33 cellular contexts compared by ENCODE assay signal in genomic region chr6:78438135-78438534, GRCh38.
DNase-seq lines count a peak whose midpoint lies in the region; ATAC-seq, FAIRE-seq and TF ChIP-seq lines count a peak whose summit lies in the region.
"Had no signal": no experiment of that assay in that cellular context is flagged by ENCODE, and none has a peak within 500 bp of the region (broad histone marks: within the 10 kb centered on the region; RNA-seq: fewer than 3 reads in every experiment).

No MANE protein-coding gene starts in this region.

- no TSS peak for BruUV-seq in HepG2 (replicated peaks; lab: Mats Ljungman, UMichigan)
- BruUV-seq in IMR-90 (replicated peaks; lab: Mats Ljungman, UMichigan): no TSS peak
- no TSS peak for BruUV-seq in K562 (replicated peaks; lab: Mats Ljungman, UMichigan)

- H3K36me3 ChIP-seq in HepG2 (replicated peaks in 1 of 2; ENCODE audit: control insufficient read depth in 1 of 2, insufficient read depth in 2 of 2, low read length in 2 of 2): no peaks in the 10 kb centered on the region
- no peaks in the 10 kb centered on the region for H3K36me3 ChIP-seq in right lobe of liver
- no peaks in the 10 kb centered on the region for H3K36me3 ChIP-seq in IMR-90 (ENCODE audit: control insufficient read depth, insufficient read depth, low read length)
- H3K36me3 ChIP-seq in K562 (ENCODE audit: control insufficient read depth, insufficient read depth, low read length): no peaks in the 10 kb centered on the region
- H3K36me3 ChIP-seq in small intestine (ENCODE audit: control insufficient read depth in 2 of 2, insufficient read depth in 2 of 2, low read length in 2 of 2): no peaks in the 10 kb centered on the region
- H3K36me3 ChIP-seq in left lung: no peaks in the 10 kb centered on the region
- H3K36me3 ChIP-seq: BE2C; BLaER1; BLaER1 treated with 17β-estradiol and CSF1 and Interleukin-3, amounts not matched to agents 10 nM and 100 nM had no signal

- no peak overlapping the region for H3K4me2 ChIP-seq in HepG2 (ENCODE audit: low read depth, low read length)
- no peak overlapping the region for H3K4me2 ChIP-seq in IMR-90 (ENCODE audit: low read depth, low read length)
- no peak overlapping the region for H3K4me2 ChIP-seq in K562 (ENCODE audit: insufficient read depth, low read length)
- H3K4me2 ChIP-seq: A549; BLaER1; BLaER1 treated with 17β-estradiol and CSF1 and Interleukin-3, amounts not matched to agents 10 nM and 100 nM had no signal

- dilution Hi-C loops in IMR-90 (cut with HindIII; ENCODE audit: low sequenced_read_pairs, unreplicated experiment): no loop called here

- WGBS in HepG2 (ENCODE audit: low lambda C conversion rate): 0% methylated on average over 2 of the region's 2 CpGs
- WGBS in right lobe of liver (ENCODE audit: insufficient coverage, low coverage, low lambda C conversion rate, missing lambda C conversion rate): 48% methylated on average over 2 of the region's 2 CpGs
- WGBS in IMR-90 (ENCODE audit: extremely low coverage in 2 of 2, insufficient read length in 1 of 2), 2 experiments: no CpG with 5 or more reads among the region's 2 CpGs
- 0% methylated on average over 2 of the region's 2 CpGs for WGBS in K562 (ENCODE audit: insufficient coverage, low coverage, missing lambda C conversion rate)
- WGBS in small intestine, 3 donors: 61 to 69% (median 65%) methylated on average over 2 of the region's 2 CpGs

- H3K9ac ChIP-seq in HepG2 (ENCODE audit: insufficient read depth, low read depth, low read length) (no peak overlapping the region), IMR-90 (ENCODE audit: low read depth, low read length) (no peak overlapping the region), K562 (ENCODE audit: insufficient read depth in 1 of 2, low read depth in 2 of 2, low read length in 2 of 2) (no peak overlapping the region)
- H3K9ac ChIP-seq: BLaER1; BLaER1 treated with 17β-estradiol and CSF1 and Interleukin-3, amounts not matched to agents 10 nM and 100 nM had no signal

- POLR2A ChIA-PET in HepG2 (lab: Yijun Ruan, JAX) (no interaction called here), IMR-90 (lab: Charles Lee; ENCODE audit: unreplicated experiment) (no interaction called here), K562 (lab: Yijun Ruan, JAX) (no interaction called here)

- TF ChIP-seq POLR2A in HepG2 (IDR thresholded peaks at IDR 0.05; ENCODE audit: insufficient read depth in 1 of 2, low read depth in 2 of 2, low read length in 2 of 2) (no peak), right lobe of liver (IDR thresholded peaks at IDR 0.05) (no peak), IMR-90 (IDR thresholded peaks at IDR 0.05; ENCODE audit: low read depth, low read length) (no peak), K562 (conservative IDR thresholded peaks at IDR 0.05) (no peak)

- no peak overlapping the region for H2BK20ac ChIP-seq in IMR-90 (ENCODE audit: low read depth, low read length)

- H3K4ac ChIP-seq in IMR-90 (ENCODE audit: low read depth, low read length): no peak overlapping the region

- no peak overlapping the region for H2BK15ac ChIP-seq in IMR-90 (ENCODE audit: low read depth, low read length)

- in situ Hi-C loops in HepG2 (cut with HindIII; ENCODE audit: extremely low pct_ligation_motif_present, low pct_unique_long_range_greater_than_20kb): no loop called here
- in situ Hi-C loops in IMR-90 (cut with MboI; ENCODE audit: low sequenced_read_pairs): loop anchor here (25.0 kb wide), 1 partner anchor 374 kb away; no protein-coding TSS in a partner anchor
- in situ Hi-C loops in K562 (cut with MboI): no loop called here

- H3K4me3 ChIP-seq in HepG2 (replicated peaks in 1 of 3; ENCODE audit: insufficient read depth in 1 of 3, low read depth in 2 of 3, low read length in 3 of 3) (no peak overlapping the region), right lobe of liver (no peak overlapping the region), IMR-90 (ENCODE audit: insufficient read depth, low read depth, low read length) (no peak overlapping the region), K562 (no peak overlapping the region), small intestine (ENCODE audit: low read depth in 1 of 2, low read length in 2 of 2) (no peak overlapping the region), left lung (no peak overlapping the region)
- H3K4me3 ChIP-seq: A549; BLaER1; BLaER1 treated with 17β-estradiol and CSF1 and Interleukin-3, amounts not matched to agents 10 nM and 100 nM had no signal

- H2BK5ac ChIP-seq in IMR-90 (ENCODE audit: low read depth, low read length, poor library complexity, severe bottlenecking): no peak overlapping the region

- CTCF ChIA-PET in HepG2 (lab: Yijun Ruan, JAX; ENCODE audit: low intra/inter-chr PET ratio, low total read pairs): no interaction called here
- CTCF ChIA-PET in IMR-90 (lab: Yijun Ruan, JAX): no interaction called here
- CTCF ChIA-PET in K562 (lab: Yijun Ruan, JAX; ENCODE audit: low intra/inter-chr PET ratio): no interaction called here

- TF ChIP-seq CTCF in HepG2 (CRISPR knock-in tag; IDR thresholded peaks at IDR 0.05) (no peak), right lobe of liver (IDR thresholded peaks at IDR 0.05) (no peak), IMR-90 (conservative IDR thresholded peaks at IDR 0.05; ENCODE audit: low read depth, low read length) (no peak), K562 (IDR thresholded peaks at IDR 0.05 in 2 of 3, conservative IDR thresholded peaks at IDR 0.05 in 1 of 3; ENCODE audit: insufficient read depth in 2 of 3, low read depth in 1 of 3, low read length in 3 of 3) (no peak), left lung (IDR thresholded peaks at IDR 0.05) (no peak)

- no peak overlapping the region for H4K5ac ChIP-seq in IMR-90 (ENCODE audit: low read depth, low read length)

- H3K18ac ChIP-seq in IMR-90 (ENCODE audit: low read depth, low read length): no peak overlapping the region

- no peak overlapping the region for H2AK9ac ChIP-seq in IMR-90 (replicated peaks; ENCODE audit: low read depth, low read length, poor library complexity)

- no peak for ATAC-seq in HepG2
- ATAC-seq in right lobe of liver: no peak
- no peak for ATAC-seq in IMR-90 (ENCODE audit: low read depth)
- no peak for ATAC-seq in K562
- no peak for ATAC-seq in left lung
- ATAC-seq: A549; CD8-positive, alpha-beta T cell had no signal

- H2BK120ac ChIP-seq in IMR-90 (ENCODE audit: low read depth, low read length): no peak overlapping the region

- H2AK5ac ChIP-seq in IMR-90 (ENCODE audit: low read depth, low read length): no peak overlapping the region

- H4K91ac ChIP-seq in IMR-90 (ENCODE audit: insufficient read depth, low read depth, low read length): no peak overlapping the region

- FAIRE-seq in HepG2 (lab: Jason Lieb, UNC) (no peak), K562 (lab: Jason Lieb, UNC) (no peak), small intestine (lab: Jason Lieb, UNC) (peak; percentile 5)
- FAIRE-seq: A549, D721Med had no signal

- no peaks in the 10 kb centered on the region for H3K9me1 ChIP-seq in IMR-90 (ENCODE audit: insufficient read depth, low read length)
- H3K9me1 ChIP-seq in K562 (ENCODE audit: control insufficient read depth, insufficient read depth, low read length): no peaks in the 10 kb centered on the region

- H3K9me3 ChIP-seq in HepG2 (ENCODE audit: low read length) (no peaks in the 10 kb centered on the region; the same call in 1 of the 2 replicates), right lobe of liver (no peaks in the 10 kb centered on the region), IMR-90 (ENCODE audit: control insufficient read depth, insufficient read depth, low read length) (no peaks in the 10 kb centered on the region), K562 (replicated peaks; ENCODE audit: control insufficient read depth, insufficient read depth, low read depth, low read length) (no peaks in the 10 kb centered on the region), small intestine (ENCODE audit: control insufficient read depth, low read depth) (no peaks in the 10 kb centered on the region), left lung (no peaks in the 10 kb centered on the region)
- H3K9me3 ChIP-seq: A549; BE2C; BLaER1; BLaER1 treated with 17β-estradiol and CSF1 and Interleukin-3, amounts not matched to agents 10 nM and 100 nM; Caco-2 had no signal

- H3K79me2 ChIP-seq in HepG2 (ENCODE audit: insufficient read depth, low read length): no peaks in the 10 kb centered on the region
- no peaks in the 10 kb centered on the region for H3K79me2 ChIP-seq in K562 (ENCODE audit: control insufficient read depth, insufficient read depth, low read length)

- H3K4me1 ChIP-seq in HepG2 (ENCODE audit: insufficient read depth, low read length): no peaks in the 10 kb centered on the region
- no peaks in the 10 kb centered on the region for H3K4me1 ChIP-seq in right lobe of liver
- H3K4me1 ChIP-seq in IMR-90 (ENCODE audit: control insufficient read depth, insufficient read depth, low read length): no peaks in the 10 kb centered on the region
- H3K4me1 ChIP-seq in K562 (replicated peaks in 1 of 2; ENCODE audit: control insufficient read depth in 2 of 2, insufficient read depth in 2 of 2, low read length in 2 of 2): no peaks in the 10 kb centered on the region
- no peaks in the 10 kb centered on the region for H3K4me1 ChIP-seq in small intestine (ENCODE audit: control insufficient read depth in 2 of 2, insufficient read depth in 1 of 2, low read depth in 1 of 2, low read length in 1 of 2)
- H3K4me1 ChIP-seq in left lung: no peaks in the 10 kb centered on the region
- H3K4me1 ChIP-seq: A549; BLaER1; BLaER1 treated with 17β-estradiol and CSF1 and Interleukin-3, amounts not matched to agents 10 nM and 100 nM; Caco-2 had no signal

- H4K8ac ChIP-seq in IMR-90 (ENCODE audit: low read depth in 2 of 2, low read length in 2 of 2): no peak overlapping the region

- no peaks in the 10 kb centered on the region for H3K79me1 ChIP-seq in IMR-90 (ENCODE audit: low read depth in 1 of 2, low read length in 2 of 2)

- no peak for TF ChIP-seq RAD21 in HepG2 (CRISPR knock-in tag; IDR thresholded peaks at IDR 0.05)
- no peak for TF ChIP-seq RAD21 in IMR-90 (IDR thresholded peaks at IDR 0.05; ENCODE audit: low read length)
- no peak for TF ChIP-seq RAD21 in K562 (CRISPR knock-in tag; conservative IDR thresholded peaks at IDR 0.05 in 1 of 2, IDR thresholded peaks at IDR 0.05 in 1 of 2)

- DNase-seq in HepG2 (ENCODE audit: low spot score) (no peak), right lobe of liver (no peak), IMR-90 (no peak), K562 (ENCODE audit: extremely low read depth in 1 of 4, low spot score in 3 of 4) (no peak), small intestine (no peak), C1 segment of cervical spinal cord (lab: John Stamatoyannopoulos, UW) (no peak), left lung (no peak), NCI-H1105 (lab: John Stamatoyannopoulos, UW) (no peak)
- DNase-seq: 8988T; ACHN; AML-193; BE2C; Caco-2; Calu3; CD4-positive, alpha-beta memory T cell; CD4-positive, alpha-beta T cell; CD4-positive, CD25-positive, alpha-beta regulatory T cell; CD8-positive, alpha-beta memory T cell; CD8-positive, alpha-beta T cell; COR-L47; DMS 273 treated with DMSO at 0.1 percent for 48 hours; DMS153; DMS53; DMS79; DMS79 treated with DMSO at 0.1 percent for 48 hours; DND-41; EL had no signal

- no peaks in the 10 kb centered on the region for H3K27me3 ChIP-seq in HepG2 (ENCODE audit: control insufficient read depth in 1 of 2, insufficient read depth in 2 of 2, low read length in 2 of 2)
- H3K27me3 ChIP-seq in right lobe of liver: no peaks in the 10 kb centered on the region
- H3K27me3 ChIP-seq in IMR-90 (ENCODE audit: control insufficient read depth, insufficient read depth, low read length): no peaks in the 10 kb centered on the region
- H3K27me3 ChIP-seq in K562 (ENCODE audit: control insufficient read depth in 2 of 2, insufficient read depth in 2 of 2, low read length in 2 of 2): no peaks in the 10 kb centered on the region
- no peaks in the 10 kb centered on the region for H3K27me3 ChIP-seq in small intestine (ENCODE audit: control insufficient read depth in 2 of 2, insufficient read depth in 2 of 2, low read length in 2 of 2)
- H3K27me3 ChIP-seq in left lung: no peaks in the 10 kb centered on the region
- H3K27me3 ChIP-seq: BE2C; BLaER1; BLaER1 treated with 17β-estradiol and CSF1 and Interleukin-3, amounts not matched to agents 10 nM and 100 nM had no signal

- H3K56ac ChIP-seq in IMR-90 (ENCODE audit: extremely low read depth, insufficient read depth, low read length): no peak overlapping the region

- no peak overlapping the region for H3K14ac ChIP-seq in IMR-90 (replicated peaks; ENCODE audit: low read depth, low read length)

- TF ChIP-seq EP300 in HepG2 (IDR thresholded peaks at IDR 0.05; ENCODE audit: low read depth in 2 of 2, low read length in 2 of 2) (no peak), HepG2 (CRISPR knock-in tag; IDR thresholded peaks at IDR 0.05; ENCODE audit: borderline replicate concordance) (no peak), K562 (IDR thresholded peaks at IDR 0.05; ENCODE audit: low read length) (no peak)

- intact Hi-C loops in HepG2 (cut with micrococcal nuclease; ENCODE audit: unreplicated experiment): loop anchor here (5.0 kb wide), 1 partner anchor 374 kb away; no protein-coding TSS in a partner anchor
- intact Hi-C loops in right lobe of liver (cut with DNase I): no loop called here
- intact Hi-C loops in IMR-90 (cut with micrococcal nuclease): loop anchor here (5.0 kb wide), 2 partner anchors 174 to 189 kb away; no protein-coding TSS in a partner anchor
- intact Hi-C loops in K562 (cut with micrococcal nuclease): no loop called here
- intact Hi-C loops in left lung (cut with DNase I): no loop called here

- no peak overlapping the region for H3K23ac ChIP-seq in IMR-90 (ENCODE audit: low read depth, low read length)

- no peaks in the 10 kb centered on the region for H4K20me1 ChIP-seq in HepG2 (ENCODE audit: insufficient read depth, low read length)
- H4K20me1 ChIP-seq in IMR-90 (ENCODE audit: insufficient read depth, low read length): no peaks in the 10 kb centered on the region
- H4K20me1 ChIP-seq in K562 (replicated peaks; ENCODE audit: control insufficient read depth, insufficient read depth, low read length): no peaks in the 10 kb centered on the region
- H4K20me1 ChIP-seq: BLaER1; BLaER1 treated with 17β-estradiol and CSF1 and Interleukin-3, amounts not matched to agents 10 nM and 100 nM had no signal

- no peak overlapping the region for H3K27ac ChIP-seq in HepG2 (ENCODE audit: extremely low read length, insufficient read depth, low read length)
- no peak overlapping the region for H3K27ac ChIP-seq in right lobe of liver
- no peak overlapping the region for H3K27ac ChIP-seq in IMR-90 (ENCODE audit: insufficient read depth, low read length)
- no peak overlapping the region for H3K27ac ChIP-seq in K562 (ENCODE audit: extremely low read depth, low read depth, low read length)
- no peak overlapping the region for H3K27ac ChIP-seq in small intestine (ENCODE audit: low read depth in 1 of 2, low read length in 1 of 2)
- H3K27ac ChIP-seq in left lung: no peak overlapping the region
- H3K27ac ChIP-seq: 22Rv1; A549; BLaER1; BLaER1 treated with 17β-estradiol and CSF1 and Interleukin-3, amounts not matched to agents 10 nM and 100 nM; C4-2B had no signal

- H2AFZ ChIP-seq in HepG2 (ENCODE audit: low read length): no peak overlapping the region
- no peak overlapping the region for H2AFZ ChIP-seq in IMR-90 (replicated peaks; ENCODE audit: low read length, poor library complexity)
- H2AFZ ChIP-seq in K562 (ENCODE audit: low read depth, low read length): no peak overlapping the region

Comparison
In these comparisons a context has a peak if more than half of its experiments do, and no peak if none do; other contexts are left out.
1. intact Hi-C loops: an anchor here in HepG2 (5.0 kb wide) and IMR-90 (5.0 kb wide); none called in right lobe of liver, K562 and left lung.
2. Of the 241 proteins assayed by ChIP-seq in both HepG2 and K562: peak only in HepG2: CEBPB; only in K562: none; in both: none; in neither: 237; mixed calls (peak in some experiments, not most) for 3.